21 cellular contexts compared by ENCODE assay signal in genomic region chr6:21554286-21554685, GRCh38.
"Had no signal": no experiment of that assay in that cellular context is flagged by ENCODE, and none has a peak within 500 bp of the region (broad histone marks: within the 10 kb centered on the region; RNA-seq: fewer than 3 reads in every experiment).

No MANE protein-coding gene starts in this region.

- ATAC-seq: K562 had no signal

- H3K27ac Mint-ChIP-seq: IgD-negative memory B cell had no signal

- H3K27me3 Mint-ChIP-seq: IgD-negative memory B cell had no signal

- DNase-seq: MV-4-11, NCI-H1048, NCI-H1105, NCI-H1417, NCI-H1436 treated with DMSO at 0.1 percent for 48 hours, NCI-H1694, NCI-H187 treated with DMSO at 0.1 percent for 48 hours, NCI-H2029 treated with DMSO at 0.1 percent for 48 hours, NCI-H226, NCI-H446, NCI-H510A, NCI-H524 treated with DMSO at 0.1 percent for 48 hours, NCI-H69, NCI-H774, Right ventricle myocardium superior, RPMI8226, SIG-M5 had no signal

- H3K27ac ChIP-seq: SJSA1, SK-N-MC had no signal
